In genomic region chr4:123802082-123802658, GRCh38 we compare ENCODE assay signal across 18 cellular contexts.
"Had no signal": no experiment of that assay in that cellular context is flagged by ENCODE, and none has a peak within 500 bp of the region (broad histone marks: within the 10 kb centered on the region; RNA-seq: fewer than 3 reads in every experiment).

No MANE protein-coding gene starts in this region.

- H3K4me3 ChIP-seq: esophagus muscularis mucosa, hepatocyte, right lobe of liver, skin epidermis, stomach, thoracic aorta, transverse colon had no signal

- DNase-seq: cerebellar nuclear complex; effector memory CD8-positive, alpha-beta T cell; foreskin fibroblast; kidney; left colon; mammary epithelial cell; naive thymus-derived CD8-positive, alpha-beta T cell; right lobe of liver; stimulated activated CD4-positive, alpha-beta T cell treated with anti-CD3 and anti-CD28 coated beads, Interleukin-2, amount 100 ng/mL, for 24 hours; stimulated activated naive CD4-positive, alpha-beta T cell; stomach; substantia nigra; transverse colon had no signal

- ATAC-seq: effector memory CD8-positive, alpha-beta T cell; left colon; naive thymus-derived CD8-positive, alpha-beta T cell; right lobe of liver had no signal

- H3K27ac ChIP-seq: epithelial cell of prostate, esophagus muscularis mucosa, hepatocyte, right lobe of liver, skin epidermis, thoracic aorta, transverse colon had no signal

- H3K36me3 ChIP-seq: esophagus muscularis mucosa, right lobe of liver, stomach, thoracic aorta, transverse colon had no signal

- H3K9me3 ChIP-seq: right lobe of liver, transverse colon had no signal

- H3K4me1 ChIP-seq: right lobe of liver had no signal

- H3K27me3 ChIP-seq: esophagus muscularis mucosa, hepatocyte, right lobe of liver, stomach, transverse colon had no signal
